28 cellular contexts compared by ENCODE assay signal in genomic region chr9:84349706-84350105, GRCh38. TPM values are rescaled to one million over a fixed set of nuclear protein-coding genes. Genes with fewer than 3 reads are reported as not detected.
"Had no signal": no experiment of that assay in that cellular context is flagged by ENCODE, and none has a peak within 500 bp of the region (broad histone marks: within the 10 kb centered on the region; RNA-seq: fewer than 3 reads in every experiment).

No MANE protein-coding gene starts in this region.

- ATAC-seq: gastroesophageal sphincter; left lung; lower lobe of right lung; right lobe of liver; stimulated activated naive CD8-positive, alpha-beta T cell treated with anti-CD3 and anti-CD28 coated beads, Interleukin-15, Interleukin-2, amounts not matched to agents 100 U/mL and 50 U/mL, for 24 hours; T-helper 17 cell had no signal

- DNase-seq: activated CD4-positive, alpha-beta memory T cell treated with anti-CD3 and anti-CD28 coated beads for 36 hours; activated CD4-positive, alpha-beta T cell treated with anti-CD3 and anti-CD28 coated beads, Interleukin-2, amount 10 ng/mL, durations not matched to agents 24 days and 14 days; activated CD4-positive, CD25-positive, alpha-beta regulatory T cell treated with anti-CD3 and anti-CD28 coated beads, Interleukin-2, amount 50 U/mL, for 72 hours; activated CD8-positive, alpha-beta memory T cell treated with anti-CD3 and anti-CD28 coated beads, Interleukin-2, amount 50 U/mL, for 4 hours; activated effector memory CD4-positive, alpha-beta T cell treated with anti-CD3 and anti-CD28 coated beads, Interleukin-2, amount 50 U/mL, for 16 hours; activated naive CD4-positive, alpha-beta T cell treated with anti-CD3 and anti-CD28 coated beads, Interleukin-2, amount 10 ng/mL, durations not matched to agents 7 days and 5 days; activated naive CD8-positive, alpha-beta T cell treated with anti-CD3 and anti-CD28 coated beads, Interleukin-2, amount 10 ng/mL, durations not matched to agents 7 days and 5 days; activated T-cell treated with anti-CD3 and anti-CD28 coated beads, Interleukin-2, amount 50 U/mL, for 1 hour; cortex of kidney; endodermal cell; hippocampal formation; immature natural killer cell; kidney glomerular epithelial cell; left lung; lower lobe of right lung; ovary; right lobe of liver; stimulated activated CD4-positive, alpha-beta T cell treated with anti-CD3 and anti-CD28 coated beads, Interleukin-4, amount 100 ng/mL, for 1 hour; stimulated activated naive CD8-positive, alpha-beta T cell treated with anti-CD3 and anti-CD28 coated beads, Interleukin-15, Interleukin-2, amounts not matched to agents 100 U/mL and 50 U/mL, for 24 hours; T-helper 17 cell; testis; transverse colon had no signal

- H3K27me3 Mint-ChIP-seq: brain, progenitor cell of endocrine pancreas had no signal

- H3K27ac Mint-ChIP-seq: activated CD4-positive, alpha-beta memory T cell treated with anti-CD3 and anti-CD28 coated beads for 36 hours; activated CD4-positive, alpha-beta T cell treated with anti-CD3 and anti-CD28 coated beads, Interleukin-2, amount 10 ng/mL, durations not matched to agents 24 days and 14 days; activated naive CD4-positive, alpha-beta T cell treated with anti-CD3 and anti-CD28 coated beads, Interleukin-2, amount 10 ng/mL, durations not matched to agents 7 days and 5 days; activated naive CD8-positive, alpha-beta T cell treated with anti-CD3 and anti-CD28 coated beads, Interleukin-2, amount 10 ng/mL, durations not matched to agents 7 days and 5 days; activated T-helper 1 cell treated with anti-CD3 and anti-CD28 coated beads, Interleukin-12 subunit alpha, Interleukin-12 subunit beta, Interleukin-2, Interleukin-4 antibody, amounts not matched to agents 30 ng/mL and 10 ng/mL and 1 ng/mL, durations not matched to agents 14 hours and 24 hours and 36 hours; brain; endodermal cell; immature natural killer cell; progenitor cell of endocrine pancreas; T-helper 17 cell had no signal

- H3K4me3 ChIP-seq: ascending aorta, gastroesophageal sphincter, left lung, lower lobe of right lung, ovary, right lobe of liver, testis, transverse colon had no signal

- H3K4me3 Mint-ChIP-seq: activated CD4-positive, alpha-beta memory T cell treated with anti-CD3 and anti-CD28 coated beads for 36 hours; activated CD4-positive, alpha-beta T cell treated with anti-CD3 and anti-CD28 coated beads, Interleukin-2, amount 10 ng/mL, durations not matched to agents 24 days and 14 days; activated naive CD4-positive, alpha-beta T cell treated with anti-CD3 and anti-CD28 coated beads, Interleukin-2, amount 10 ng/mL, durations not matched to agents 7 days and 5 days; activated naive CD8-positive, alpha-beta T cell treated with anti-CD3 and anti-CD28 coated beads, Interleukin-2, amount 10 ng/mL, durations not matched to agents 7 days and 5 days; activated T-helper 1 cell treated with anti-CD3 and anti-CD28 coated beads, Interleukin-12 subunit alpha, Interleukin-12 subunit beta, Interleukin-2, Interleukin-4 antibody, amounts not matched to agents 30 ng/mL and 10 ng/mL and 1 ng/mL, durations not matched to agents 14 hours and 24 hours and 36 hours; brain; endodermal cell; immature natural killer cell; T-helper 17 cell had no signal

- H3K36me3 Mint-ChIP-seq: activated CD4-positive, alpha-beta memory T cell treated with anti-CD3 and anti-CD28 coated beads for 36 hours; activated naive CD4-positive, alpha-beta T cell treated with anti-CD3 and anti-CD28 coated beads, Interleukin-2, amount 10 ng/mL, durations not matched to agents 7 days and 5 days; activated naive CD8-positive, alpha-beta T cell treated with anti-CD3 and anti-CD28 coated beads, Interleukin-2, amount 10 ng/mL, durations not matched to agents 7 days and 5 days; brain; immature natural killer cell had no signal

- H3K9me3 Mint-ChIP-seq: activated CD4-positive, alpha-beta memory T cell treated with anti-CD3 and anti-CD28 coated beads for 36 hours; activated CD4-positive, alpha-beta T cell treated with anti-CD3 and anti-CD28 coated beads, Interleukin-2, amount 10 ng/mL, durations not matched to agents 24 days and 14 days; activated naive CD4-positive, alpha-beta T cell treated with anti-CD3 and anti-CD28 coated beads, Interleukin-2, amount 10 ng/mL, durations not matched to agents 7 days and 5 days; activated T-helper 1 cell treated with anti-CD3 and anti-CD28 coated beads, Interleukin-12 subunit alpha, Interleukin-12 subunit beta, Interleukin-2, Interleukin-4 antibody, amounts not matched to agents 30 ng/mL and 10 ng/mL and 1 ng/mL, durations not matched to agents 14 hours and 24 hours and 36 hours; immature natural killer cell had no signal

- H3K4me1 Mint-ChIP-seq: activated CD4-positive, alpha-beta T cell treated with anti-CD3 and anti-CD28 coated beads, Interleukin-2, amount 10 ng/mL, durations not matched to agents 24 days and 14 days; activated naive CD4-positive, alpha-beta T cell treated with anti-CD3 and anti-CD28 coated beads, Interleukin-2, amount 10 ng/mL, durations not matched to agents 7 days and 5 days; activated naive CD8-positive, alpha-beta T cell treated with anti-CD3 and anti-CD28 coated beads, Interleukin-2, amount 10 ng/mL, durations not matched to agents 7 days and 5 days; brain; endodermal cell; immature natural killer cell; T-helper 17 cell had no signal

RNA-seq across cellular contexts. Expression of gene SLC28A3, which starts 9.1 kb away (rescaled TPM):
- total RNA-seq: ascending aorta, skeletal muscle tissue, T-helper 17 cell had no signal
